In the genomic region with DNA sequence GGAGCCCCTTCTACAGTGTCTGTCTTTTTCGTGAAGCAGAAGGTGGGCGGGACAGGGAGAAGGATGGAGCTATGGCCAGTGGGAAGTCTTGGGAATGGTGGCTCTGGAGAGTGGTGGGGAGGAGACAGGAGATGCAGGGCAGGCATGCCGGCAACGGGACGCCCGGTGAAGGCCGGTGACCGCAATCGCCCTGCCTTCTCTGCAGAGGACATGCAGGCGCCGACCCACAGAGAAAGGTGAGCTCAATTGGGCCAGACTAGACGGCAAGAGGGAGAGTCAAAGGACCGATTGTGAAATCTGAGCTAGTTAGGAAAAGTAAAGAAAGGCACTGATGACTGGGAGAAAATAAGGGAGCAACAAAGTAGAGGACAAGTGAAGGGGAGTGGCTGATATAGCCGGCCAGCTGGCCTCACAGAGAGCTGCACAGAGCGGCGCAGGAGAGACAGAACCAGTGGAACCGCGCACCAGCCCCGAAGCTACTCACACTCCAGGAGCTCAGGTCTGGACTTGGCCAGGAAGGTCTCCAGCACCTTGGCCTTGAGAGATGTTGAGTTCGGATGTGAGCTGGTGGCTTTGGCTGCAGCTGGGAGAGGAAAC, we compare ENCODE assay signal across 16 cellular contexts. TPM values are rescaled to one million over a fixed set of nuclear protein-coding genes. Genes with fewer than 3 reads are reported as not detected.
A peak's percentile ranks its signal among the peaks of the same experiment; 100 is the strongest.
DNase-seq lines count a peak whose midpoint lies in the region; ATAC-seq and TF ChIP-seq lines count a peak whose summit lies in the region.
"Had no signal": no experiment of that assay in that cellular context is flagged by ENCODE, and none has a peak within 500 bp of the region (broad histone marks: within the 10 kb centered on the region; RNA-seq: fewer than 3 reads in every experiment).

No MANE protein-coding gene starts in this region.

- ATAC-seq in activated T-cell treated with anti-CD3 and anti-CD28 coated beads, Interleukin-2, amount 50 U/mL, for 72 hours (replicated peaks in 1 of 2) = no peak
- ATAC-seq in GM18517 (IDR thresholded peaks at IDR 0.05; ENCODE audit: unreplicated experiment) = no peak

- no peaks in the 10 kb centered on the region for H3K9me2 ChIP-seq in GM23248 (ENCODE audit: insufficient read depth)

- no peaks in the 10 kb centered on the region for H3K79me2 ChIP-seq in GM23248 (ENCODE audit: insufficient read depth)

- in situ Hi-C loops in GM23248 (cut with MboI) = no loop called here

- H3K9me3 Mint-ChIP-seq in activated T-cell treated with anti-CD3 and anti-CD28 coated beads, Interleukin-2, amount 50 U/mL, for 72 hours = no peaks in the 10 kb centered on the region
- H3K9me3 Mint-ChIP-seq in activated T-helper 2 cell treated with anti-CD3 and anti-CD28 coated beads, Interferon-gamma antibody, Interleukin-2, Interleukin-4, amounts not matched to agents 10 μg/mL and 5 μg/mL and 100 μg/mL, durations not matched to agents 14 hours and 24 hours and 36 hours = no peaks in the 10 kb centered on the region
- H3K9me3 Mint-ChIP-seq: CD8-positive, alpha-beta memory T cell had no signal

- TF ChIP-seq CTCF in liver (IDR thresholded peaks at IDR 0.05; ENCODE audit: low read depth, low read length, missing input control) = no peak

- intact Hi-C loops in activated T-helper 2 cell treated with anti-CD3 and anti-CD28 coated beads, Interferon-gamma antibody, Interleukin-2, Interleukin-4, amounts not matched to agents 10 μg/mL and 5 μg/mL and 100 μg/mL, durations not matched to agents 14 hours and 24 hours and 36 hours (cut with micrococcal nuclease) = no loop called here

- DNase-seq in activated T-cell treated with anti-CD3 and anti-CD28 coated beads, Interleukin-2, amount 50 U/mL, for 72 hours = no peak
- DNase-seq in activated T-cell treated with anti-CD3 and anti-CD28 coated beads for 4 hours (no peak), GM23248 (no peak), NCI-H748 treated with DMSO at 0.1 percent for 48 hours (lab: John Stamatoyannopoulos, UW) (no peak), NCI-H187 treated with DMSO at 0.1 percent for 48 hours (lab: John Stamatoyannopoulos, UW) (no peak)
- no peak for DNase-seq in activated T-helper 2 cell treated with anti-CD3 and anti-CD28 coated beads, Interferon-gamma antibody, Interleukin-2, Interleukin-4, amounts not matched to agents 10 μg/mL and 5 μg/mL and 100 μg/mL, durations not matched to agents 14 hours and 24 hours and 36 hours (ENCODE audit: low spot score)
- DNase-seq: CD8-positive, alpha-beta memory T cell; DND-41; NCI-H1048; NCI-H1436 treated with DMSO at 0.1 percent for 48 hours; NCI-H2081; NCI-H774; RPMI8226 had no signal

- H3K4me3 ChIP-seq in liver (ENCODE audit: low read depth in 1 of 3, low read length in 3 of 3) (no peak overlapping the region), GM23248 (no peak overlapping the region)
- H3K4me3 ChIP-seq: BLaER1 had no signal

- H3K36me3 ChIP-seq in liver (ENCODE audit: control insufficient read depth in 4 of 4, insufficient read depth in 3 of 4, low read depth in 1 of 4, low read length in 3 of 4) = peaks cover 38 to 90% (median 71%) of the 10 kb centered on the region in 4 donors
- H3K36me3 ChIP-seq in GM23248 (ENCODE audit: low read depth) = peaks cover 36% of the 10 kb centered on the region; the same call in 1 of the 2 replicates

- TF ChIP-seq RAD21 in liver (IDR thresholded peaks at IDR 0.05) = no peak

- H4K20me1 ChIP-seq in GM23248 (ENCODE audit: insufficient read depth) = no peaks in the 10 kb centered on the region

- no peak overlapping the region for H3K4me3 Mint-ChIP-seq in activated T-cell treated with anti-CD3 and anti-CD28 coated beads, Interleukin-2, amount 50 U/mL, for 72 hours
- no peak overlapping the region for H3K4me3 Mint-ChIP-seq in activated T-helper 2 cell treated with anti-CD3 and anti-CD28 coated beads, Interferon-gamma antibody, Interleukin-2, Interleukin-4, amounts not matched to agents 10 μg/mL and 5 μg/mL and 100 μg/mL, durations not matched to agents 14 hours and 24 hours and 36 hours (ENCODE audit: low read depth)
- H3K4me3 Mint-ChIP-seq: CD8-positive, alpha-beta memory T cell had no signal

- H3K9me3 ChIP-seq in liver (ENCODE audit: control insufficient read depth in 4 of 4, low read length in 3 of 4) = no peaks in the 10 kb centered on the region
- H3K9me3 ChIP-seq in GM23248 (ENCODE audit: low read depth) = no peaks in the 10 kb centered on the region

- H3F3A ChIP-seq in GM23248 (ENCODE audit: insufficient read depth) = no peaks in the 10 kb centered on the region

- peaks cover 33 to 48% of the 10 kb centered on the region in 2 donors for H3K36me3 Mint-ChIP-seq in activated T-cell treated with anti-CD3 and anti-CD28 coated beads, Interleukin-2, amount 50 U/mL, for 72 hours (ENCODE audit: insufficient read depth in 2 of 2)
- H3K36me3 Mint-ChIP-seq in activated T-helper 2 cell treated with anti-CD3 and anti-CD28 coated beads, Interferon-gamma antibody, Interleukin-2, Interleukin-4, amounts not matched to agents 10 μg/mL and 5 μg/mL and 100 μg/mL, durations not matched to agents 14 hours and 24 hours and 36 hours (ENCODE audit: low read depth) = peaks cover 84% of the 10 kb centered on the region

- no peak overlapping the region for H2AFZ ChIP-seq in GM23248

- H3K27me3 ChIP-seq in liver (ENCODE audit: control insufficient read depth in 4 of 4, insufficient read depth in 4 of 4, low read length in 3 of 4) = no peaks in the 10 kb centered on the region
- H3K27me3 ChIP-seq in GM23248 (replicated peaks; ENCODE audit: insufficient read depth) = no peaks in the 10 kb centered on the region
- H3K27me3 ChIP-seq: BLaER1 had no signal

- no peak overlapping the region for H3K27ac ChIP-seq in liver (ENCODE audit: low read depth in 1 of 2, low read length in 2 of 2)
- no peak overlapping the region for H3K27ac ChIP-seq in GM23248
- H3K27ac ChIP-seq: BLaER1 had no signal

- H3K4me1 Mint-ChIP-seq in activated T-cell treated with anti-CD3 and anti-CD28 coated beads, Interleukin-2, amount 50 U/mL, for 72 hours (ENCODE audit: low read depth) = peaks cover 21% of the 10 kb centered on the region
- peaks cover 7% of the 10 kb centered on the region for H3K4me1 Mint-ChIP-seq in activated T-helper 2 cell treated with anti-CD3 and anti-CD28 coated beads, Interferon-gamma antibody, Interleukin-2, Interleukin-4, amounts not matched to agents 10 μg/mL and 5 μg/mL and 100 μg/mL, durations not matched to agents 14 hours and 24 hours and 36 hours (ENCODE audit: low read depth)

- no peak overlapping the region for H3K9ac ChIP-seq in liver (ENCODE audit: low read depth in 1 of 2, low read length in 2 of 2)
- no peak overlapping the region for H3K9ac ChIP-seq in GM23248
- H3K9ac ChIP-seq: BLaER1 had no signal

- WGBS in liver = 79% methylated on average over 20 of the region's 20 CpGs
- 94 to 97% methylated on average over 19 to 20 of the region's 20 CpGs for WGBS in GM23248 (ENCODE audit: low coverage in 1 of 2, low lambda C conversion rate in 2 of 2, missing lambda C conversion rate in 2 of 2), 2 experiments

- H3K4me1 ChIP-seq in liver (ENCODE audit: control insufficient read depth in 4 of 4, insufficient read depth in 4 of 4, low read length in 3 of 4) = peaks cover 0 to 10% (median 0%) of the 10 kb centered on the region in 4 donors
- no peaks in the 10 kb centered on the region for H3K4me1 ChIP-seq in GM23248 (ENCODE audit: insufficient read depth)
- H3K4me1 ChIP-seq: BLaER1 had no signal

- no peaks in the 10 kb centered on the region for H3K27me3 Mint-ChIP-seq in activated T-cell treated with anti-CD3 and anti-CD28 coated beads, Interleukin-2, amount 50 U/mL, for 72 hours (ENCODE audit: low read depth)
- no peaks in the 10 kb centered on the region for H3K27me3 Mint-ChIP-seq in activated T-helper 2 cell treated with anti-CD3 and anti-CD28 coated beads, Interferon-gamma antibody, Interleukin-2, Interleukin-4, amounts not matched to agents 10 μg/mL and 5 μg/mL and 100 μg/mL, durations not matched to agents 14 hours and 24 hours and 36 hours (ENCODE audit: low read depth)
- H3K27me3 Mint-ChIP-seq: CD8-positive, alpha-beta memory T cell had no signal

- H3K27ac Mint-ChIP-seq in activated T-cell treated with anti-CD3 and anti-CD28 coated beads, Interleukin-2, amount 50 U/mL, for 72 hours = peak overlapping the region; percentile 20
- peak overlapping the region; percentile 4 for H3K27ac Mint-ChIP-seq in activated T-helper 2 cell treated with anti-CD3 and anti-CD28 coated beads, Interferon-gamma antibody, Interleukin-2, Interleukin-4, amounts not matched to agents 10 μg/mL and 5 μg/mL and 100 μg/mL, durations not matched to agents 14 hours and 24 hours and 36 hours

- no peak overlapping the region for H3K4me2 ChIP-seq in GM23248 (ENCODE audit: unreplicated experiment)
- H3K4me2 ChIP-seq: BLaER1 had no signal

TF ChIP-seq in liver, 16 proteins besides CTCF, POLR2A, EP300 and RAD21:
- TF ChIP-seq HNF4A (conservative IDR thresholded peaks at IDR 0.05) = peak in 1 of 2 donors; percentile 22
- no peak for TF ChIP-seq FOXA1 (IDR thresholded peaks at IDR 0.05)
- TF ChIP-seq RXRA (IDR thresholded peaks at IDR 0.05) = peak in 1 of 2 donors; percentile 55
- TF ChIP-seq SP1 (IDR thresholded peaks at IDR 0.05) = peak; percentile 30

RNA-seq across cellular contexts. Expression of a gene that starts 18.9 kb away (rescaled TPM):
- total RNA-seq in activated T-cell treated with anti-CD3 and anti-CD28 coated beads, Interleukin-2, amount 50 U/mL, for 72 hours = 100 to 1,000 TPM; 197 to 235 TPM
- 76.5 and 85.9 TPM in 2 replicates for total RNA-seq in activated T-helper 2 cell treated with anti-CD3 and anti-CD28 coated beads, Interferon-gamma antibody, Interleukin-2, Interleukin-4, amounts not matched to agents 10 μg/mL and 5 μg/mL and 100 μg/mL, durations not matched to agents 14 hours and 24 hours and 36 hours
- total RNA-seq in liver = 10 to 100 TPM; 10.8 to 64.5 TPM
- polyA plus RNA-seq in liver (10 to 100 TPM; 14.6 to 16.6 TPM), GM23248 (2016; fragmentation: Nextera tagmentation; extraction: Ambion mirVana) (22.2 and 22.8 TPM in 2 replicates)
- 25.7 and 27.3 TPM in 2 replicates for total RNA-seq in GM23248 (2014; rRNA removed; shearing (Covaris generic))
